Comparison of ENCODE assay signal across 19 cellular contexts in the genomic region with DNA sequence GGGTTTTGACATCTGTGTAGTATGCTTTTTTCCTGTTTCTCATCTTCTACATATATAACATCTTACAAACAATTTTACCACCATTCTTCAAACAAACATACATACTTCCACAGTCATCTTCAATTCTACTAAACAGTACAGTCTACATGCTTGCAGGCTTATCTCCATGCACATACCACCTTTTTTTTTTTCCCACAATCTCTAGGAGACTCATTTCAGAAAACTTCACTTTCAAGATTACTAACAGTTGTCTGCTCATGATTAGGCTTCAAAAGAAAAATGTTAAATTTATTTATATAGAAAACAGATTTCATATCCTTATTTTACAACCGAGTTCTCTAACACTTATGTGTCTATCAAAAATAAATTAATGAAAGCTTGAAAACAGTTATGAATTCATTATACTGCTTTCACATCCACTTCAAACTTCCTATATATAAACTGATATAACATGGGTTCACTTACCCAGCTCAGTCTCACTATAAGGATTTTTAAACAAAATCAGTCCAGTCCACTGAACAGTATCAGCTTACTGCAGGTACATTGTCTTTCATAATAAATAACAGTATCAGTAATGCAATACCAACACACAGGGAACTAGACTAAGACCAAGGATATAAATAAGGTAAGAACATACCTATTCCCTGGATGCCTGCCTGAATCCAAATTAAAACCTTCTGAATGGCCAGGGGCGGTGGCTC. TPM values are rescaled to one million over a fixed set of nuclear protein-coding genes. Genes with fewer than 3 reads are reported as not detected.
DNase-seq lines count a peak whose midpoint lies in the region; ATAC-seq and TF ChIP-seq lines count a peak whose summit lies in the region.
"Had no signal": no experiment of that assay in that cellular context is flagged by ENCODE, and none has a peak within 500 bp of the region (broad histone marks: within the 10 kb centered on the region; RNA-seq: fewer than 3 reads in every experiment).

No MANE protein-coding gene starts in this region.

- ATAC-seq in HG02610 (IDR thresholded peaks at IDR 0.05; ENCODE audit: unreplicated experiment) (peak; percentile 59), GM18520 (IDR thresholded peaks at IDR 0.05; ENCODE audit: unreplicated experiment) (no peak)
- ATAC-seq: effector memory CD8-positive, alpha-beta T cell; left lung had no signal

- H3K4me1 ChIP-seq in mesodermal cell (ENCODE audit: control insufficient read depth, insufficient read depth, low read length, poor library complexity, severe bottlenecking) = peaks cover 11% of the 10 kb centered on the region
- peaks cover 8 to 10% of the 10 kb centered on the region in 2 donors for H3K4me1 ChIP-seq in thyroid gland
- H3K4me1 ChIP-seq: Peyer's patch had no signal

- H3K9me3 ChIP-seq in mesodermal cell (ENCODE audit: control insufficient read depth, low read length) = peaks cover 12% of the 10 kb centered on the region
- H3K9me3 ChIP-seq in thyroid gland = no peaks in the 10 kb centered on the region
- H3K9me3 ChIP-seq: left lung, Peyer's patch, thoracic aorta had no signal

- H3K36me3 ChIP-seq in mesodermal cell (ENCODE audit: control insufficient read depth, insufficient read depth, low read length) (no peaks in the 10 kb centered on the region), thyroid gland (no peaks in the 10 kb centered on the region)
- H3K36me3 ChIP-seq: left lung, Peyer's patch, thoracic aorta had no signal

- WGBS in mesodermal cell (ENCODE audit: insufficient coverage in 2 of 2), 2 experiments = 100% methylated on average over 1 of the region's 2 CpGs
- 93 to 94% methylated on average over 2 of the region's 2 CpGs for WGBS in thyroid gland, 2 donors

- H3K4me3 ChIP-seq in mesodermal cell (ENCODE audit: extremely low read depth, insufficient read depth, low read length, poor library complexity, severe bottlenecking) = no peak overlapping the region
- H3K4me3 ChIP-seq in thyroid gland (replicated peaks in 1 of 3) = no peak overlapping the region
- H3K4me3 ChIP-seq: BLaER1 treated with 17β-estradiol and CSF1 and Interleukin-3, amounts not matched to agents 10 nM and 100 nM; left lung; Peyer's patch; thoracic aorta had no signal

- no peaks in the 10 kb centered on the region for H3K27me3 ChIP-seq in thyroid gland
- H3K27me3 ChIP-seq: BLaER1 treated with 17β-estradiol and CSF1 and Interleukin-3, amounts not matched to agents 10 nM and 100 nM; left lung; Peyer's patch had no signal

- H3K27ac ChIP-seq in mesodermal cell (ENCODE audit: low read depth, low read length, severe bottlenecking) = peak overlapping the region; percentile 16
- no peak overlapping the region for H3K27ac ChIP-seq in thyroid gland
- H3K27ac ChIP-seq: BLaER1 treated with 17β-estradiol and CSF1 and Interleukin-3, amounts not matched to agents 10 nM and 100 nM; left lung; Peyer's patch; thoracic aorta had no signal

- no peak for TF ChIP-seq POLR2A in thyroid gland (IDR thresholded peaks at IDR 0.05)

- intact Hi-C loops in thyroid gland (cut with DNase I) = no loop called here

- TF ChIP-seq CTCF in thyroid gland (IDR thresholded peaks at IDR 0.05) = no peak

- DNase-seq in EL (peak; percentile 40), astrocyte of the hippocampus (ENCODE audit: low read depth, low spot score) (peak; percentile 41), NCI-H774 (lab: John Stamatoyannopoulos, UW) (no peak), SIG-M5 treated with dmso at 0.1 percent for 504 hours (lab: John Stamatoyannopoulos, UW; ENCODE audit: unreplicated experiment) (no peak), thyroid gland (no peak)
- DNase-seq: activated CD4-positive, alpha-beta T cell treated with anti-CD3 and anti-CD28 coated beads, Interleukin-2, amount 50 U/mL, for 4 hours; activated T-cell treated with anti-CD3 and anti-CD28 coated beads, Interleukin-2, amount 50 U/mL, for 24 hours; DMS 273 treated with DMSO at 0.1 percent for 48 hours; effector memory CD8-positive, alpha-beta T cell; left lung; NCI-H2029 treated with DMSO at 0.1 percent for 48 hours; occipital lobe; Peyer's patch; stimulated activated CD4-positive, alpha-beta T cell treated with anti-CD3 and anti-CD28 coated beads, Interleukin-2, amount 100 ng/mL, for 48 hours had no signal

RNA-seq across cellular contexts. Expression of a gene that starts 42.5 kb away (rescaled TPM):
- polyA plus RNA-seq in mesodermal cell (2013, experiment 1 of 2) = 24.2 TPM
- polyA plus RNA-seq in mesodermal cell (2013, experiment 2 of 2) = 21.2 TPM
- 10 to 100 TPM; 38.7 to 47.7 (median 42.7) TPM for total RNA-seq in thyroid gland

Comparison
In these comparisons a context has a peak if more than half of its experiments do, and no peak if none do; other contexts are left out.
1. DNase-seq: peak in EL (single experiment) and astrocyte of the hippocampus (single experiment); none in NCI-H774 (single experiment), SIG-M5 treated with dmso at 0.1 percent for 504 hours (single experiment) and thyroid gland (0 of 2).